In the genomic region with DNA sequence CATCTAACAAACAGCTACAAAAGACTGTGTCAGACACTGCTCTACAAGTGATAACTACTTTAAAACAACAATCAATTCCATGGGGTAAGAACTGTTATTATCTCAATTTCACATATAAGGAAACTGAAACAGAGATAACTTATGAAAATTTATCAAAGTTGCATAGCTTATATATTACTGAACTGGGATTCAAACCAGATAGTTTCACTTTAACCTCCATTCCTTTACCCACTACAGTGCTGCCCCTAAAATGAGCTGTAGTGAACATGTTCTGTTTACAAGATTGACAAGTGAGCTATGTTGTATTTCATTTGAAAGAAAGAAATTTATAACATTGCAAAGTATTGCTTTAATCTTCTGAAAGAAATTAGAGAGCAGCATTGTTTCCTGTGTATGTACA, we compare ENCODE assay signal across 36 cellular contexts. TPM values are rescaled to one million over a fixed set of nuclear protein-coding genes. Genes with fewer than 3 reads are reported as not detected.
"Had no signal": no experiment of that assay in that cellular context is flagged by ENCODE, and none has a peak within 500 bp of the region (broad histone marks: within the 10 kb centered on the region; RNA-seq: fewer than 3 reads in every experiment).

No MANE protein-coding gene starts in this region.

- H3K4me1 Mint-ChIP-seq: mesothelial cell of epicardium; naive B cell; neural crest cell; stimulated activated memory B cell treated with anti-CD40 and anti-IgM and Interleukin-4, amounts not matched to agents 10 μg/mL and 1 μg/mL and 100 μg/mL, for 72 hours had no signal

- H3K4me1 ChIP-seq: foreskin keratinocyte, heart left ventricle, left lung, parathyroid adenoma, suprapubic skin, transverse colon, upper lobe of right lung, vagina had no signal

- FAIRE-seq: endothelial cell of umbilical vein, islet of Langerhans had no signal

- H3K4me3 ChIP-seq: coronary artery, esophagus muscularis mucosa, gastroesophageal sphincter, heart left ventricle, hepatocyte, left lung, mucosa of descending colon, suprapubic skin, transverse colon, upper lobe of right lung, vagina had no signal

- H3K36me3 ChIP-seq: esophagus muscularis mucosa, gastroesophageal sphincter, left lung, neutrophil, suprapubic skin, transverse colon, upper lobe of right lung, vagina had no signal

- H3K36me3 Mint-ChIP-seq: mesothelial cell of epicardium; naive B cell; natural killer cell treated with Interleukin-12 subunit alpha and Interleukin-12 subunit beta and Interleukin-15 and Interleukin-18, amount 100 ng/mL, for 72 hours; stimulated activated memory B cell treated with anti-CD40 and anti-IgM and Interleukin-4, amounts not matched to agents 10 μg/mL and 1 μg/mL and 100 μg/mL, for 72 hours had no signal

- H3K9me3 ChIP-seq: esophagus muscularis mucosa, gastroesophageal sphincter, heart left ventricle, left lung, mucosa of descending colon, neutrophil, suprapubic skin, transverse colon, upper lobe of right lung, vagina had no signal

- DNase-seq: dermis blood vessel endothelial cell; effector memory CD4-positive, alpha-beta T cell; foreskin keratinocyte; heart left ventricle; left cardiac atrium; left lung; mesenchymal stem cell; mucosa of descending colon; naive B cell; stimulated activated CD4-positive, alpha-beta T cell treated with anti-CD3 and anti-CD28 coated beads, Interleukin-2, amount 100 ng/mL, for 24 hours; stimulated activated CD4-positive, alpha-beta T cell treated with anti-CD3 and anti-CD28 coated beads, Interleukin-4, amount 100 ng/mL, for 24 hours; transverse colon; upper lobe of right lung had no signal

- ATAC-seq: gastroesophageal sphincter; heart left ventricle; left cardiac atrium; left lung; mucosa of descending colon; natural killer cell treated with Interleukin-12 subunit alpha and Interleukin-12 subunit beta and Interleukin-15 and Interleukin-18, amount 100 ng/mL, for 72 hours; sciatic nerve; stimulated activated memory B cell treated with anti-CD40 and anti-IgM and Interleukin-4, amounts not matched to agents 10 μg/mL and 1 μg/mL and 100 μg/mL, for 72 hours; upper lobe of right lung had no signal

- H3K9me3 Mint-ChIP-seq: mesothelial cell of epicardium; naive B cell; natural killer cell treated with Interleukin-12 subunit alpha and Interleukin-12 subunit beta and Interleukin-15 and Interleukin-18, amount 100 ng/mL, for 72 hours; neural crest cell; stimulated activated memory B cell treated with anti-CD40 and anti-IgM and Interleukin-4, amounts not matched to agents 10 μg/mL and 1 μg/mL and 100 μg/mL, for 72 hours; stimulated activated naive CD8-positive, alpha-beta T cell treated with anti-CD3 and anti-CD28 coated beads, Interleukin-15, Interleukin-2, amounts not matched to agents 100 ng/mL and 50 ng/mL, for 24 hours had no signal

- H3K27me3 ChIP-seq: esophagus muscularis mucosa, gastroesophageal sphincter, heart left ventricle, hepatocyte, left lung, suprapubic skin, transverse colon, upper lobe of right lung, vagina had no signal

- H3K27ac Mint-ChIP-seq: mesothelial cell of epicardium; naive B cell; natural killer cell treated with Interleukin-12 subunit alpha and Interleukin-12 subunit beta and Interleukin-15 and Interleukin-18, amount 100 ng/mL, for 72 hours; progenitor cell of endocrine pancreas; stimulated activated memory B cell treated with anti-CD40 and anti-IgM and Interleukin-4, amounts not matched to agents 10 μg/mL and 1 μg/mL and 100 μg/mL, for 72 hours; stimulated activated naive CD8-positive, alpha-beta T cell treated with anti-CD3 and anti-CD28 coated beads, Interleukin-15, Interleukin-2, amounts not matched to agents 100 ng/mL and 50 ng/mL, for 24 hours had no signal

- H3K79me2 ChIP-seq: hepatocyte, parathyroid adenoma had no signal

- H3K4me2 ChIP-seq: hepatocyte had no signal

- H3K4me3 Mint-ChIP-seq: mesothelial cell of epicardium; naive B cell; natural killer cell treated with Interleukin-12 subunit alpha and Interleukin-12 subunit beta and Interleukin-15 and Interleukin-18, amount 100 ng/mL, for 72 hours; neural crest cell; stimulated activated memory B cell treated with anti-CD40 and anti-IgM and Interleukin-4, amounts not matched to agents 10 μg/mL and 1 μg/mL and 100 μg/mL, for 72 hours; stimulated activated naive CD8-positive, alpha-beta T cell treated with anti-CD3 and anti-CD28 coated beads, Interleukin-15, Interleukin-2, amounts not matched to agents 100 ng/mL and 50 ng/mL, for 24 hours had no signal

- H3K27ac ChIP-seq: coronary artery, esophagus muscularis mucosa, foreskin keratinocyte, gastroesophageal sphincter, heart left ventricle, hepatocyte, left lung, neutrophil, parathyroid adenoma, suprapubic skin, transverse colon, upper lobe of right lung, vagina had no signal

- H2AFZ ChIP-seq: hepatocyte, parathyroid adenoma had no signal

- H3K9ac ChIP-seq: parathyroid adenoma had no signal

RNA-seq across cellular contexts. Expression of a gene that starts 14.1 kb away (rescaled TPM):
- total RNA-seq: dermis blood vessel endothelial cell; endothelial cell of umbilical vein; epithelial cell of proximal tubule; esophagus muscularis mucosa; fibroblast of lung; foreskin keratinocyte; gastroesophageal sphincter; heart left ventricle; kidney epithelial cell; left cardiac atrium; left lung; lower leg skin; lung microvascular endothelial cell; natural killer cell treated with Interleukin-12 subunit alpha and Interleukin-12 subunit beta and Interleukin-15 and Interleukin-18, amount 100 ng/mL, for 72 hours; neural crest cell; omental fat pad; sciatic nerve; suprapubic skin; upper lobe of right lung; vagina had no signal
- polyA plus RNA-seq: endothelial cell of umbilical vein, fibroblast of lung, foreskin keratinocyte, heart left ventricle had no signal
